Comparison of ENCODE assay signal across 20 cellular contexts in the genomic region with DNA sequence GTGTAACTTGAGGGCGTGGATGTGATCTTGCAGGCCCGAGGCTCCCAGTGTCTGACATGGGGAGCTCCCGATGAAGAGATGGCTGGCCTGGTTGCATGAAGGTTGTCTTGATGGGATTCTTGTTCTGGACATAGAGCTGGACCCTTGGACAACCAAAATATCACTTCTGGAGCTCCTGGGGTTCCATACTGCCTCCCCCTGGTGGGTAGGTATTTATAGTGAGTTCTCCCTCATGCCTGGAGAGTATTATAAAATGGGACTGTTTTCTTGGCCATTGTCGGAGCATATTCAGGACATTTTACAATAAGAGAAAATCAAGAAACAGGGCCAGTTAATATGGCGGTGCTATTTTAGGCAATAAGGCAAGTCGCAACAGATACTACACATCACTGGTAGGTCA. TPM values are rescaled to one million over a fixed set of nuclear protein-coding genes. Genes with fewer than 3 reads are reported as not detected.
DNase-seq lines count a peak whose midpoint lies in the region; TF ChIP-seq lines count a peak whose summit lies in the region.
"Had no signal": no experiment of that assay in that cellular context is flagged by ENCODE, and none has a peak within 500 bp of the region (broad histone marks: within the 10 kb centered on the region; RNA-seq: fewer than 3 reads in every experiment).

No MANE protein-coding gene starts in this region.

- H3K4me1 ChIP-seq in MM.1S (ENCODE audit: low read length) (peaks cover 32% of the 10 kb centered on the region), testis (peaks cover 5% of the 10 kb centered on the region)
- H3K4me1 ChIP-seq: prostate gland had no signal

- no peak overlapping the region for H2AFZ ChIP-seq in MM.1S (ENCODE audit: low read length)

- H3K27me3 ChIP-seq in MM.1S (replicated peaks; ENCODE audit: insufficient read depth, low read length) (no peaks in the 10 kb centered on the region), testis (no peaks in the 10 kb centered on the region)

- intact Hi-C loops in testis (cut with DNase I; ENCODE audit: low total_unique reads), result no loop called here

- no peaks in the 10 kb centered on the region for H3K9me2 ChIP-seq in MM.1S (replicated peaks; ENCODE audit: insufficient read depth, low read length)

- peaks cover 13% of the 10 kb centered on the region for H3K4me1 Mint-ChIP-seq in activated naive CD4-positive, alpha-beta T cell treated with anti-CD3 and anti-CD28 coated beads, Interleukin-2, amount 10 ng/mL, durations not matched to agents 7 days and 5 days

- peaks cover 21% of the 10 kb centered on the region for H3F3A ChIP-seq in MM.1S (ENCODE audit: insufficient read depth, low read length)

- H3K27ac ChIP-seq in MM.1S (ENCODE audit: low read length) (no peak overlapping the region), testis (no peak overlapping the region)
- H3K27ac ChIP-seq: epithelial cell of prostate, prostate gland had no signal

- H3K9me3 ChIP-seq in MM.1S (replicated peaks; ENCODE audit: insufficient read depth, low read length), result no peaks in the 10 kb centered on the region
- no peaks in the 10 kb centered on the region for H3K9me3 ChIP-seq in testis
- H3K9me3 ChIP-seq: prostate gland had no signal

- peak; percentile 45 for TF ChIP-seq CTCF in MM.1S (IDR thresholded peaks at IDR 0.05; ENCODE audit: low read length)
- TF ChIP-seq CTCF in choroid plexus epithelial cell (conservative IDR thresholded peaks at IDR 0.05; ENCODE audit: low read depth, low read length), result peak; percentile 39
- no peak for TF ChIP-seq CTCF in testis (IDR thresholded peaks at IDR 0.05)

- CTCF ChIA-PET in activated naive CD4-positive, alpha-beta T cell treated with anti-CD3 and anti-CD28 coated beads, Interleukin-2, amount 10 ng/mL, durations not matched to agents 7 days and 5 days (lab: Charles Lee), result interaction anchor here (0.6 to 3.9 kb wide), 6 partner anchors 12 to 976 kb away, joined by 3 to 22 read pairs (median 3); a partner anchor contains a TSS

- H3K4me2 ChIP-seq in MM.1S (ENCODE audit: low read depth, low read length), result no peak overlapping the region

- H3K9me3 Mint-ChIP-seq in activated naive CD4-positive, alpha-beta T cell treated with anti-CD3 and anti-CD28 coated beads, Interleukin-2, amount 10 ng/mL, durations not matched to agents 7 days and 5 days, result no peaks in the 10 kb centered on the region
- H3K9me3 Mint-ChIP-seq: memory B cell; natural killer cell treated with Interleukin-12 subunit alpha and Interleukin-12 subunit beta and Interleukin-15 and Interleukin-18, amount 100 ng/mL, for 72 hours had no signal

- peaks cover 3% of the 10 kb centered on the region for H3K36me3 Mint-ChIP-seq in activated naive CD4-positive, alpha-beta T cell treated with anti-CD3 and anti-CD28 coated beads, Interleukin-2, amount 10 ng/mL, durations not matched to agents 7 days and 5 days
- H3K36me3 Mint-ChIP-seq: memory B cell; natural killer cell treated with Interleukin-12 subunit alpha and Interleukin-12 subunit beta and Interleukin-15 and Interleukin-18, amount 100 ng/mL, for 72 hours had no signal

- no peaks in the 10 kb centered on the region for H4K20me1 ChIP-seq in MM.1S (ENCODE audit: insufficient read depth, low read length)

- no peak overlapping the region for H3K9ac ChIP-seq in MM.1S (ENCODE audit: low read length)

- peaks cover 22% of the 10 kb centered on the region for H3K27me3 Mint-ChIP-seq in activated naive CD4-positive, alpha-beta T cell treated with anti-CD3 and anti-CD28 coated beads, Interleukin-2, amount 10 ng/mL, durations not matched to agents 7 days and 5 days

- no peak overlapping the region for H3K27ac Mint-ChIP-seq in activated naive CD4-positive, alpha-beta T cell treated with anti-CD3 and anti-CD28 coated beads, Interleukin-2, amount 10 ng/mL, durations not matched to agents 7 days and 5 days
- H3K27ac Mint-ChIP-seq: memory B cell had no signal

- H3K79me2 ChIP-seq in MM.1S (ENCODE audit: low read length), result no peaks in the 10 kb centered on the region; the same call in 1 of the 2 replicates

- H3K36me3 ChIP-seq in MM.1S (replicated peaks; ENCODE audit: insufficient read depth, low read length) (no peaks in the 10 kb centered on the region), testis (ENCODE audit: low read depth, missing control alignments) (no peaks in the 10 kb centered on the region)
- H3K36me3 ChIP-seq: prostate gland had no signal

- no peak overlapping the region for H3K4me3 Mint-ChIP-seq in activated naive CD4-positive, alpha-beta T cell treated with anti-CD3 and anti-CD28 coated beads, Interleukin-2, amount 10 ng/mL, durations not matched to agents 7 days and 5 days
- H3K4me3 Mint-ChIP-seq: memory B cell; natural killer cell treated with Interleukin-12 subunit alpha and Interleukin-12 subunit beta and Interleukin-15 and Interleukin-18, amount 100 ng/mL, for 72 hours had no signal

- no peak for TF ChIP-seq POLR2A in testis (IDR thresholded peaks at IDR 0.05)

- peak; percentile 13 for DNase-seq in activated naive CD4-positive, alpha-beta T cell treated with anti-CD3 and anti-CD28 coated beads, Interleukin-2, amount 10 ng/mL, durations not matched to agents 7 days and 5 days
- no peak for DNase-seq in activated naive CD4-positive, alpha-beta T cell (lab: John Stamatoyannopoulos, UW)
- DNase-seq in MM.1S (no peak), choroid plexus epithelial cell (ENCODE audit: low read depth) (no peak), testis (peak; percentile 9), HT-29 (ENCODE audit: low spot score) (no peak), nucleus accumbens (lab: John Stamatoyannopoulos, UW) (no peak), inferior parietal cortex (ENCODE audit: extremely low spot score) (no peak)
- DNase-seq: activated gamma-delta T cell; aorta; NCI-H2029 treated with DMSO at 0.1 percent for 48 hours; NCI-H510A; stimulated activated naive CD4-positive, alpha-beta T cell; SW 1271 had no signal

- H3K4me3 ChIP-seq in MM.1S (ENCODE audit: low read length), result no peak overlapping the region
- no peak overlapping the region for H3K4me3 ChIP-seq in choroid plexus epithelial cell (ENCODE audit: low read depth, low read length)
- no peak overlapping the region for H3K4me3 ChIP-seq in testis
- H3K4me3 ChIP-seq: prostate gland had no signal

- WGBS in testis, 2 donors, result 88 to 97% methylated on average over 6 of the region's 6 CpGs

RNA-seq across cellular contexts. Expression of a gene that starts 32.6 kb away (rescaled TPM):
- 1 to 10 TPM; 3.8 TPM for total RNA-seq in testis
- polyA plus RNA-seq in testis (ENCODE audit: insufficient read depth, low read depth, low replicate concordance), result 6.8 TPM
- not detected in 2 replicates for total RNA-seq in HT-29 (2014; rRNA removed; shearing (Covaris generic))
- total RNA-seq: HT1080, kidney epithelial cell had no signal

RNA-seq across cellular contexts. Expression of a gene that starts 38.7 kb away (rescaled TPM):
- 10 to 100 TPM; 11.0 to 14.1 TPM for total RNA-seq in testis
- polyA plus RNA-seq in testis (ENCODE audit: insufficient read depth, low read depth, low replicate concordance), result 5.2 TPM
- 9.9 and 10.7 TPM in 2 replicates for total RNA-seq in HT-29 (2014; rRNA removed; shearing (Covaris generic))

RNA-seq across cellular contexts. Expression of a gene that starts 49.2 kb away (rescaled TPM):
- total RNA-seq in testis, result 10 to 100 TPM; 59.1 to 73.9 TPM
- polyA plus RNA-seq in testis (ENCODE audit: insufficient read depth, low read depth, low replicate concordance), result 45.4 TPM
- total RNA-seq in HT-29 (2014; rRNA removed; shearing (Covaris generic)), result 420 and 443 TPM in 2 replicates

Comparison
In these comparisons a context has a peak if more than half of its experiments do, and no peak if none do; other contexts are left out.
1. DNase-seq: peak in activated naive CD4-positive, alpha-beta T cell treated with anti-CD3 and anti-CD28 coated beads, Interleukin-2, amount 10 ng/mL, durations not matched to agents 7 days and 5 days (single experiment) and testis (single experiment); none in activated naive CD4-positive, alpha-beta T cell (0 of 4), MM.1S (single experiment), choroid plexus epithelial cell (single experiment), HT-29 (single experiment), nucleus accumbens (0 of 56) and inferior parietal cortex (single experiment).
2. CTCF ChIP-seq: peak in MM.1S (single experiment) and choroid plexus epithelial cell (single experiment); none in testis (0 of 3).